In the genomic region with DNA sequence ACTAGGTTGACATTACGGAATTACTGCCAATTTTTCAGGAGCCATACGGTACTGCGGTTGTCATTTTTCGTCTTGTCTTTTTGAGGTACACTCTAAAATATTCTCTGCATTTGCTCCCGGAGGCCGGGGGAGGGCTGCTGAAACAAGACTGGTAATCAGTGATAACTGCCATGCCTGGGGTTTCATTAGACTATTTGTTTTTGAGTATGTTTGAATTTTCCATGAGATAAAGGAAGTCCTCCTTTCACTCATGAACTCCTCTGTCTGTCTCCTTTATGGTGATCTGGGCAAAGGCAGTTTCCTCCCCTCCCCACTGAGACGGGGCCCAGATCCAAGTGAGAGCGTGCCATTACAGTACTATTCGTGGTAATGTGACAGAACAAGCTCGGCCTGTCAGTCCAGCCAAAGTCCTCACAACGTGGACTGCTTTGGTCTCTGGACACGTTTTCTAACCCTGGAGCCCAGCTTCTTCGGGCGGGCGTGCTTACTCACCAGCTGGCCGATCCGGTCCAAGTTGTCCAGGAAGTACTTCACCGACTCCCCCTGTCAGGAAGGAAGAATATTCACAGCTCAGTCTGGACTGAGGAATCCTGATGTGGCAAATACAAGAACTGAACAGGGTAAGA, we compare ENCODE assay signal across 8 cellular contexts. TPM values are rescaled to one million over a fixed set of nuclear protein-coding genes. Genes with fewer than 3 reads are reported as not detected.
DNase-seq lines count a peak whose midpoint lies in the region; TF ChIP-seq lines count a peak whose summit lies in the region.

No MANE protein-coding gene starts in this region.

- no peak for TF ChIP-seq EP300 in Ishikawa (IDR thresholded peaks at IDR 0.05; ENCODE audit: borderline replicate concordance)

- TF ChIP-seq RAD21 in Ishikawa (IDR thresholded peaks at IDR 0.05; ENCODE audit: low read depth), result no peak

- DNase-seq in A172 (ENCODE audit: low spot score) (peak; percentile 21), dermis blood vessel endothelial cell (peak; percentile 84), midbrain (lab: John Stamatoyannopoulos, UW) (peak; percentile 11), SHP77 treated with DMSO at 0.1 percent for 48 hours (lab: John Stamatoyannopoulos, UW) (no peak), NCI-H1436 treated with DMSO at 0.1 percent for 48 hours (lab: John Stamatoyannopoulos, UW) (no peak), NCI-H1417 treated with DMSO at 0.1 percent for 48 hours (lab: John Stamatoyannopoulos, UW) (no peak)
- DNase-seq in activated CD4-positive, alpha-beta T cell treated with anti-CD3 and anti-CD28 coated beads for 48 hours, result no peak

TF ChIP-seq in Ishikawa, 13 proteins besides CTCF, POLR2A, EP300 and RAD21:
- TF ChIP-seq, protein P1, sequence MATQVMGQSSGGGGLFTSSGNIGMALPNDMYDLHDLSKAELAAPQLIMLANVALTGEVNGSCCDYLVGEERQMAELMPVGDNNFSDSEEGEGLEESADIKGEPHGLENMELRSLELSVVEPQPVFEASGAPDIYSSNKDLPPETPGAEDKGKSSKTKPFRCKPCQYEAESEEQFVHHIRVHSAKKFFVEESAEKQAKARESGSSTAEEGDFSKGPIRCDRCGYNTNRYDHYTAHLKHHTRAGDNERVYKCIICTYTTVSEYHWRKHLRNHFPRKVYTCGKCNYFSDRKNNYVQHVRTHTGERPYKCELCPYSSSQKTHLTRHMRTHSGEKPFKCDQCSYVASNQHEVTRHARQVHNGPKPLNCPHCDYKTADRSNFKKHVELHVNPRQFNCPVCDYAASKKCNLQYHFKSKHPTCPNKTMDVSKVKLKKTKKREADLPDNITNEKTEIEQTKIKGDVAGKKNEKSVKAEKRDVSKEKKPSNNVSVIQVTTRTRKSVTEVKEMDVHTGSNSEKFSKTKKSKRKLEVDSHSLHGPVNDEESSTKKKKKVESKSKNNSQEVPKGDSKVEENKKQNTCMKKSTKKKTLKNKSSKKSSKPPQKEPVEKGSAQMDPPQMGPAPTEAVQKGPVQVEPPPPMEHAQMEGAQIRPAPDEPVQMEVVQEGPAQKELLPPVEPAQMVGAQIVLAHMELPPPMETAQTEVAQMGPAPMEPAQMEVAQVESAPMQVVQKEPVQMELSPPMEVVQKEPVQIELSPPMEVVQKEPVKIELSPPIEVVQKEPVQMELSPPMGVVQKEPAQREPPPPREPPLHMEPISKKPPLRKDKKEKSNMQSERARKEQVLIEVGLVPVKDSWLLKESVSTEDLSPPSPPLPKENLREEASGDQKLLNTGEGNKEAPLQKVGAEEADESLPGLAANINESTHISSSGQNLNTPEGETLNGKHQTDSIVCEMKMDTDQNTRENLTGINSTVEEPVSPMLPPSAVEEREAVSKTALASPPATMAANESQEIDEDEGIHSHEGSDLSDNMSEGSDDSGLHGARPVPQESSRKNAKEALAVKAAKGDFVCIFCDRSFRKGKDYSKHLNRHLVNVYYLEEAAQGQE (IDR thresholded peaks at IDR 0.05; ENCODE audit: low read depth), result no peak
- TF ChIP-seq NFIC (IDR thresholded peaks at IDR 0.05), result peak; percentile 53; the same call in 1 of the 2 replicates
TF ChIP-seq in Ishikawa: peak in this region for 1.

RNA-seq across cellular contexts. Expression of a gene that starts 45.1 kb away (rescaled TPM):
- 0.07 and 0.28 TPM in 2 replicates for total RNA-seq in A172 (2014; rRNA removed; shearing (Covaris generic))
- under 0.01 TPM in 2 replicates for total RNA-seq in dermis blood vessel endothelial cell

Comparison
In these comparisons a context has a peak if more than half of its experiments do, and no peak if none do; other contexts are left out.
1. DNase-seq: peak in A172 (single experiment), dermis blood vessel endothelial cell (single experiment) and midbrain (single experiment); none in SHP77 treated with DMSO at 0.1 percent for 48 hours (single experiment), NCI-H1436 treated with DMSO at 0.1 percent for 48 hours (single experiment), activated CD4-positive, alpha-beta T cell treated with anti-CD3 and anti-CD28 coated beads for 48 hours (single experiment) and NCI-H1417 treated with DMSO at 0.1 percent for 48 hours (single experiment).